In genomic region chr4:7067147-7067522, GRCh38 we compare ENCODE assay signal across 8 cellular contexts. TPM values are rescaled to one million over a fixed set of nuclear protein-coding genes. Genes with fewer than 3 reads are reported as not detected.
DNase-seq lines count a peak whose midpoint lies in the region; ATAC-seq and TF ChIP-seq lines count a peak whose summit lies in the region.

No MANE protein-coding gene starts in this region.

- peak overlapping the region; percentile 82 for H3K4me2 ChIP-seq in KMS-11

- H3K4me1 Mint-ChIP-seq in memory B cell: peaks cover 27% of the 10 kb centered on the region

- DNase-seq in activated effector memory CD4-positive, alpha-beta T cell treated with anti-CD3 and anti-CD28 coated beads, Interleukin-2, amount 50 U/mL, for 16 hours: peak; percentile 81
- DNase-seq in activated effector memory CD4-positive, alpha-beta T cell treated with Interleukin-2 at 50 U/mL for 16 hours: no peak
- no peak for DNase-seq in astrocyte of the cerebellum (ENCODE audit: low read depth)
- no peak for DNase-seq in memory B cell (ENCODE audit: low spot score in 2 of 2)
- peak in 1 of 2 donors; percentile 75 for DNase-seq in upper lobe of left lung
- DNase-seq in mucosa of gallbladder (ENCODE audit: low spot score): no peak
- DNase-seq in NCI-H748 treated with DMSO at 0.1 percent for 48 hours (lab: John Stamatoyannopoulos, UW): no peak

- ATAC-seq in memory B cell (ENCODE audit: low read depth) (no peak), upper lobe of left lung (ENCODE audit: low FRiP score in 2 of 2) (no peak)

- H2AFZ ChIP-seq in KMS-11 (ENCODE audit: low read depth): peak overlapping the region; percentile 10; the same call in 1 of the 2 replicates

- H3K4me3 Mint-ChIP-seq in memory B cell: peak overlapping the region; percentile 89

- peak overlapping the region; percentile 89 for H3K27ac Mint-ChIP-seq in memory B cell

- H3K4me3 ChIP-seq in KMS-11 (IDR thresholded peaks at IDR 0.05; ENCODE audit: insufficient read depth, low read depth, low read length) (peak overlapping the region; percentile 31), astrocyte of the cerebellum (ENCODE audit: low read depth, low read length) (peak overlapping the region; percentile 87), upper lobe of left lung (peak overlapping the region; percentile 73 to 100 (median 97))

- no peak for TF ChIP-seq CTCF in KMS-11 (conservative IDR thresholded peaks at IDR 0.05; ENCODE audit: low read depth, low read length)
- TF ChIP-seq CTCF in astrocyte of the cerebellum (IDR thresholded peaks at IDR 0.05; ENCODE audit: low read depth, low read length, missing control alignments): no peak
- no peak for TF ChIP-seq CTCF in upper lobe of left lung (IDR thresholded peaks at IDR 0.05)

- H3K36me3 Mint-ChIP-seq in memory B cell: peaks cover 4% of the 10 kb centered on the region

- TF ChIP-seq EP300 in upper lobe of left lung (IDR thresholded peaks at IDR 0.05): no peak

- H3K4me1 ChIP-seq in KMS-11 (ENCODE audit: low read depth, poor library complexity, severe bottlenecking) (peaks cover 13% of the 10 kb centered on the region), upper lobe of left lung (peaks cover 18 to 34% (median 24%) of the 10 kb centered on the region in 4 donors)

- no peaks in the 10 kb centered on the region for H3K9me3 ChIP-seq in upper lobe of left lung

- TF ChIP-seq POLR2A in upper lobe of left lung (IDR thresholded peaks at IDR 0.05): no peak

- in situ Hi-C loops in astrocyte of the cerebellum (cut with HindIII; ENCODE audit: low sequenced_read_pairs): no loop called here

- WGBS in upper lobe of left lung, 2 donors: 1 to 2% methylated on average over 18 to 19 of the region's 19 CpGs

- peak overlapping the region; percentile 77 for H3K9ac ChIP-seq in KMS-11

- H3K27me3 Mint-ChIP-seq in memory B cell: peaks cover 2% of the 10 kb centered on the region

- H3K27me3 ChIP-seq in KMS-11 (ENCODE audit: insufficient read depth, low read depth) (no peaks in the 10 kb centered on the region), upper lobe of left lung (no peaks in the 10 kb centered on the region)

- H3K79me2 ChIP-seq in KMS-11 (ENCODE audit: insufficient read depth, low read depth): peaks cover 31% of the 10 kb centered on the region

- H3K9me3 Mint-ChIP-seq in memory B cell: no peaks in the 10 kb centered on the region

- no peaks in the 10 kb centered on the region for H4K20me1 ChIP-seq in KMS-11 (ENCODE audit: insufficient read depth)

- H3K27ac ChIP-seq in KMS-11 (peak overlapping the region; percentile 61), upper lobe of left lung (peak overlapping the region; percentile 91 to 97 (median 92))

- H3K36me3 ChIP-seq in KMS-11 (ENCODE audit: insufficient read depth) (no peaks in the 10 kb centered on the region), upper lobe of left lung (peaks cover 3 to 28% (median 17%) of the 10 kb centered on the region in 4 donors)

RNA-seq across cellular contexts. Expression of gene GRPEL1, which starts 0.7 kb away (rescaled TPM):
- total RNA-seq in upper lobe of left lung (10 to 100 TPM in 5 of 6 donors, 1 to 10 TPM in 1; 9.4 to 29.0 (median 24.2) TPM), mucosa of gallbladder (27.5 TPM)

RNA-seq across cellular contexts. Expression of gene TADA2B, which starts 24.0 kb away (rescaled TPM):
- total RNA-seq in upper lobe of left lung (10 to 100 TPM; 20.8 to 29.0 (median 26.2) TPM), mucosa of gallbladder (23.9 TPM)

Comparison
In these comparisons a context has a peak if more than half of its experiments do, and no peak if none do; other contexts are left out.
1. H3K4me3 ChIP-seq: peak in every context shown above with its lines; median percentile 97 in upper lobe of left lung; 87 in astrocyte of the cerebellum; 31 in KMS-11.